In the genomic region with DNA sequence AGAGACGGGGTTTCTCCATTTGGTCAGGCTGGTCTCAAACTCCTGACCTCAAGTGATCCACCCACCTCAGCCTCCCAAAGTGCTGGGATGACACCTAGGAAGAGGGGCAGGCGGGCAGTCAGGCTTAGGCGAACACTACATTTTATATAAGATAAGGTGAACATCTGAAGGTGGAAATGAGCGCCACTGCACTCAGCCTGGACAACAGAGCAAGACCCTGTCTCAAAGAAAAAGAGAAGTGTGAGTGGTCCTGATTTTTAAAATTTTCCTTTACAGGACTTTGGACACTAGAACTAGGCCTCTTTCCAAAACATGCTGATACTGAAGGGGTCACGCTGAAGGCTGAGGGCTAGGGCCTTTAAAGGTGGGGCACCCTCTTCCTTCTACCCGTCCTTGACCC, we compare ENCODE assay signal across 1 cellular context.
TF ChIP-seq lines count a peak whose summit lies in the region.

No MANE protein-coding gene starts in this region.

TF ChIP-seq in IMR-90, 13 proteins besides CTCF, POLR2A, EP300 and RAD21:
- TF ChIP-seq MAZ (IDR thresholded peaks at IDR 0.05; ENCODE audit: borderline replicate concordance, low read depth, low read length), result no peak
- no peak for TF ChIP-seq CEBPB (IDR thresholded peaks at IDR 0.05; ENCODE audit: low read depth, low read length)
- TF ChIP-seq FOS (IDR thresholded peaks at IDR 0.05; ENCODE audit: low read depth, low read length), result no peak
- TF ChIP-seq RFX5 (IDR thresholded peaks at IDR 0.05; ENCODE audit: low read depth, low read length), result no peak
